Comparison of ENCODE assay signal across 1 cellular context in the genomic region with DNA sequence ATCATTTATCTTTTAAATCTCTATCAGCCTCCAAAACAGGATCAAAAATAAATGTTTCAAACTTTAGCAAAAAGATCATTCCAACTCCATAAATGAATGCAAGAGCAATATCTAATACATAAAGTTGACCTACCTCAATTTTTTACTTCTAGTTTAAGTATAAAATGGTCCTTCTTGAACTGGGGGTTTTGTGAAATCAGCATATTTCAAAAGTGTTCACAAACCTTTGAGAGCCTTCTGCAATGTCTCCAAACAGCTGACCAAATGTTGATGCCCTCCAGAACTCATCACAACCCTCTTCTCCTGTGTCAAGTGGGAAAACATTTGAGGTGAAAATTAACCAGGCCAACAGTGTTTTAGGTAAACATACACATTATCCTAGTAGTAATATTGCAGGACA.
TF ChIP-seq lines count a peak whose summit lies in the region.

No MANE protein-coding gene starts in this region.

TF ChIP-seq in HepG2, 621 proteins besides CTCF, POLR2A, EP300 and RAD21:
- TF ChIP-seq MAFK (conservative IDR thresholded peaks at IDR 0.05 in 1 of 2, IDR thresholded peaks at IDR 0.05 in 1 of 2; ENCODE audit: low read length in 2 of 2) = peak; percentile 75 to 78
- peak; percentile 64 for TF ChIP-seq MAFF (IDR thresholded peaks at IDR 0.05; ENCODE audit: low read depth, low read length)
- TF ChIP-seq ZFP36L2 (CRISPR knock-in tag; IDR thresholded peaks at IDR 0.05) = no peak
